ENCODE assay signal across 12 cellular contexts in the genomic region with DNA sequence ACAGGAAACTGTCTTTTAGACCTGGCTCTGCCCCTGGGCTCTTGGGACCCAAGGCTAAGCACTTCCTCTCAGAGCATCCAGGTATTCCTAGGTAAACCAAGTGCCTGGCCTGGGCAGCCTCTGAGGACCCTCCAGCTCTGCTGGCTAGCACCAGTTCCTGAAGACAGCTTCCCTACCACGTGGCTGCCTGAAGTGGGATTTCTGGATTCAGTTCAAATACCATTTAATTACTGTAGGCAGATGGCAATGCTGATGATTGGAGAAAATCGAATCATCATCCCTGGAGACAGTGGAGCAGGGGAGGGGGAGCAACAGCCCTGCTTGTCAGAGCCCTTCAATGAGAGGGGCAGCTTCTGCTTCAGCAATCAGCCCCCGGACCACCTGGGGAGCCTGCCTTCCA. TPM values are rescaled to one million over a fixed set of nuclear protein-coding genes. Genes with fewer than 3 reads are reported as not detected.
A peak's percentile ranks its signal among the peaks of the same experiment; 100 is the strongest.
DNase-seq lines count a peak whose midpoint lies in the region; ATAC-seq and TF ChIP-seq lines count a peak whose summit lies in the region.
"Had no signal": no experiment of that assay in that cellular context is flagged by ENCODE, and none has a peak within 500 bp of the region (broad histone marks: within the 10 kb centered on the region; RNA-seq: fewer than 3 reads in every experiment).

No MANE protein-coding gene starts in this region.

- H3K4me2 ChIP-seq in neural cell (ENCODE audit: low read length): no peak overlapping the region

- peaks cover 54% of the 10 kb centered on the region for H3K4me1 Mint-ChIP-seq in T-helper 1 cell treated with Interleukin-12 subunit alpha and Interleukin-12 subunit beta and Interleukin-4 antibody, amounts not matched to agents 30 μg/mL and 1 μg/mL, for 36 hours (ENCODE audit: low read depth)

- no peak for TF ChIP-seq EP300 in neural cell (conservative IDR thresholded peaks at IDR 0.05; ENCODE audit: poor library complexity, severe bottlenecking)

- no peaks in the 10 kb centered on the region for H3K27me3 Mint-ChIP-seq in T-helper 1 cell treated with Interleukin-12 subunit alpha and Interleukin-12 subunit beta and Interleukin-4 antibody, amounts not matched to agents 30 μg/mL and 1 μg/mL, for 36 hours (ENCODE audit: low read depth)

- peaks cover 89% of the 10 kb centered on the region for H3K79me2 ChIP-seq in neural cell (replicated peaks; ENCODE audit: insufficient read depth, low read length)

- H3K9me3 ChIP-seq in neural cell (ENCODE audit: low read length): no peaks in the 10 kb centered on the region
- H3K9me3 ChIP-seq: colonic mucosa had no signal

- H3F3A ChIP-seq in neural cell (ENCODE audit: insufficient read depth, low read length, poor library complexity, severe bottlenecking): no peaks in the 10 kb centered on the region

- in situ Hi-C loops in KBM-7 (cut with MboI; ENCODE audit: low pct_unique_long_range_greater_than_20kb, low sequenced_read_pairs): no loop called here

- H2AFZ ChIP-seq in neural cell (ENCODE audit: low read depth, low read length): no peak overlapping the region

- H3K9me3 Mint-ChIP-seq in T-helper 1 cell treated with Interleukin-12 subunit alpha and Interleukin-12 subunit beta and Interleukin-4 antibody, amounts not matched to agents 30 μg/mL and 1 μg/mL, for 36 hours: no peaks in the 10 kb centered on the region

- H3K36me3 Mint-ChIP-seq in T-helper 1 cell treated with Interleukin-12 subunit alpha and Interleukin-12 subunit beta and Interleukin-4 antibody, amounts not matched to agents 30 μg/mL and 1 μg/mL, for 36 hours (ENCODE audit: low read depth): no peaks in the 10 kb centered on the region

- H3K27me3 ChIP-seq in neural cell (ENCODE audit: insufficient read depth, low read depth, low read length): no peaks in the 10 kb centered on the region
- H3K27me3 ChIP-seq: colonic mucosa had no signal

- DNase-seq in T-helper 1 cell: no peak
- DNase-seq in NCI-H1417 treated with DMSO at 0.1 percent for 48 hours (lab: John Stamatoyannopoulos, UW): peak; percentile 19
- DNase-seq in SK-N-DZ (ENCODE audit: low spot score): peak; percentile 91
- no peak for DNase-seq in medulla oblongata (ENCODE audit: extremely low spot score)
- DNase-seq in KBM-7: no peak
- DNase-seq: activated CD8-positive, alpha-beta memory T cell treated with anti-CD3 and anti-CD28 coated beads, Interleukin-2, amount 50 U/mL, for 4 hours; colonic mucosa; midbrain; SHP77 had no signal

- peak overlapping the region; percentile 6 for H3K27ac Mint-ChIP-seq in T-helper 1 cell treated with Interleukin-12 subunit alpha and Interleukin-12 subunit beta and Interleukin-4 antibody, amounts not matched to agents 30 μg/mL and 1 μg/mL, for 36 hours

- no peaks in the 10 kb centered on the region for H3K9me2 ChIP-seq in neural cell (ENCODE audit: insufficient read depth, low read length)

- peak overlapping the region; percentile 62 for H3K4me3 ChIP-seq in neural cell (ENCODE audit: low read length)
- H3K4me3 ChIP-seq: colonic mucosa had no signal

- no peak for TF ChIP-seq CTCF in neural cell (IDR thresholded peaks at IDR 0.05; ENCODE audit: poor library complexity, severe bottlenecking)

- peak overlapping the region; percentile 1 for H3K9ac ChIP-seq in neural cell (ENCODE audit: low read length)

- H3K36me3 ChIP-seq in neural cell (ENCODE audit: insufficient read depth, low read length): no peaks in the 10 kb centered on the region
- H3K36me3 ChIP-seq: colonic mucosa had no signal

- no peak for TF ChIP-seq RAD21 in neural cell (conservative IDR thresholded peaks at IDR 0.05)

- H3K27ac ChIP-seq in neural cell (ENCODE audit: low read length): peak overlapping the region; percentile 77
- H3K27ac ChIP-seq: colonic mucosa had no signal

- no peak for ATAC-seq in HG02678 (IDR thresholded peaks at IDR 0.05; ENCODE audit: unreplicated experiment)

- no peak overlapping the region for H3K4me3 Mint-ChIP-seq in T-helper 1 cell treated with Interleukin-12 subunit alpha and Interleukin-12 subunit beta and Interleukin-4 antibody, amounts not matched to agents 30 μg/mL and 1 μg/mL, for 36 hours

- H4K20me1 ChIP-seq in neural cell (ENCODE audit: insufficient read depth): peaks cover 85% of the 10 kb centered on the region

TF ChIP-seq in neural cell, 6 proteins besides CTCF, POLR2A, EP300 and RAD21:
- no peak for TF ChIP-seq EZH2 (IDR thresholded peaks at IDR 0.05; ENCODE audit: borderline replicate concordance, insufficient read depth, low read length, poor library complexity, severe bottlenecking)
- TF ChIP-seq SMC3 (conservative IDR thresholded peaks at IDR 0.05; ENCODE audit: poor library complexity): no peak
- TF ChIP-seq MXI1 (conservative IDR thresholded peaks at IDR 0.05; ENCODE audit: poor library complexity, severe bottlenecking): no peak
- TF ChIP-seq POLR2AphosphoS5 (IDR thresholded peaks at IDR 0.05): no peak

RNA-seq across cellular contexts. Expression of a gene that starts 11.9 kb away (rescaled TPM):
- polyA plus RNA-seq in SK-N-DZ (2014; cell fraction: cytosol; rRNA removed): 5.3 and 6.0 TPM in 2 replicates
- 7.1 and 12.0 TPM in 2 replicates for polyA plus RNA-seq in SK-N-DZ (2014; cell fraction: nucleus; rRNA removed)
- 53.7 and 73.7 TPM in 2 replicates for polyA plus RNA-seq in neural cell
- polyA minus RNA-seq in neural cell: 268 and 273 TPM in 2 replicates

Comparison
In these comparisons a context has a peak if more than half of its experiments do, and no peak if none do; other contexts are left out.
1. DNase-seq: peak in NCI-H1417 treated with DMSO at 0.1 percent for 48 hours (single experiment) and SK-N-DZ (single experiment); none in T-helper 1 cell (0 of 5), medulla oblongata (single experiment) and KBM-7 (single experiment).